Comparison of ENCODE assay signal across 1 cellular context in the genomic region with DNA sequence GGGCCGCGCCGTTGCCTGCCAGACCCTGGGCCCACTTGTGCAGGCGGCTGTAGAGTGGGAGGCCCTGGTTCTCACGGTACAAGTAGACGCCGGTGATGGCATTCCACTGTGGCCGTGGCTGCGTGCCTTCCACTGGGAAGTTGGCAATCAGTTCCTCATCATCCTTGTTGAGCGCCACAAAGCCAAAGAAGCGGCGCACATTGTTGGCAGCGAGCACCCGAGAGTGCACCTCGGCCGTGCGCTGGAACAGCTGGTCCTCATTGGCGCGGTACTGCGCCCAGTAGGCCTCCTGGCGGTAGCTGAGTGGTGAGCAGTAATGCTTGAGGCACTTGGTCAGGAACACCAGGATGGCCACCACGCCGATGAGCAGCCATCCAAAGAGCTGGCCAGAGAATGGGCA.
A peak's percentile ranks its signal among the peaks of the same experiment; 100 is the strongest.
TF ChIP-seq lines count a peak whose summit lies in the region.

No MANE protein-coding gene starts in this region.

TF ChIP-seq in HepG2, 621 proteins besides CTCF, POLR2A, EP300 and RAD21:
- TF ChIP-seq MXD1 (CRISPR knock-in tag; IDR thresholded peaks at IDR 0.05) (no peak), ZNF17 (CRISPR knock-in tag; IDR thresholded peaks at IDR 0.05) (no peak), ZMYM2 (CRISPR knock-in tag; IDR thresholded peaks at IDR 0.05) (no peak), TGIF2 (CRISPR knock-in tag; IDR thresholded peaks at IDR 0.05) (no peak), RBM22 (optimal IDR thresholded peaks at IDR 0.05; ENCODE audit: low read length) (peak; percentile 43), AGO2 (optimal IDR thresholded peaks at IDR 0.05; ENCODE audit: low read depth, low read length) (peak; percentile 84)
